In the genomic region with DNA sequence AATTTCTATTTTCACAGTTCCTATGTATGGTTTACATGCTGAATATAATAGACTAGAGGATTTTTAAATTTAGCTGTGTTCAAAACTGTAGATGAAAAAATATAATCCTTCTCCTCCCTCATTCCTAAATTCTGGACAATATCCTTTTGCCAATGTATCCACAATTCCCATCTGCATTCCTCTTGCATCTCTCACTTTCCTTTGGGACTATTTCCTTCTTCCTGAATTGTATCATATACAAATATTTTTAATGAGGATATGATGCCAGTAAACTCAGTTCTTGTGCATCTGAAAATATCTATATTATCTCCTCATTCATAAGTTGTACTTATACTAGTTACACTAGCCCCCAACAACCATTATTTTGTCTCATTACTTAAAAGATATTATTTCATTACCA, we compare ENCODE assay signal across 37 cellular contexts. TPM values are rescaled to one million over a fixed set of nuclear protein-coding genes. Genes with fewer than 3 reads are reported as not detected.
DNase-seq lines count a peak whose midpoint lies in the region; ATAC-seq, FAIRE-seq and TF ChIP-seq lines count a peak whose summit lies in the region.
"Had no signal": no experiment of that assay in that cellular context is flagged by ENCODE, and none has a peak within 500 bp of the region (broad histone marks: within the 10 kb centered on the region; RNA-seq: fewer than 3 reads in every experiment).

No MANE protein-coding gene starts in this region.

- no peaks in the 10 kb centered on the region for H3K9me3 Mint-ChIP-seq in effector memory CD8-positive, alpha-beta T cell
- peaks cover 16% of the 10 kb centered on the region for H3K9me3 Mint-ChIP-seq in mesothelial cell of epicardium
- H3K9me3 Mint-ChIP-seq in osteocyte (ENCODE audit: unreplicated experiment), result peaks cover 5% of the 10 kb centered on the region
- H3K9me3 Mint-ChIP-seq: activated naive CD4-positive, alpha-beta T cell treated with anti-CD3 and anti-CD28 coated beads, Interleukin-2, amount 10 ng/mL, durations not matched to agents 7 days and 5 days; activated T-helper 1 cell treated with anti-CD3 and anti-CD28 coated beads, Interleukin-12 subunit alpha, Interleukin-12 subunit beta, Interleukin-2, Interleukin-4 antibody, amounts not matched to agents 30 ng/mL and 10 ng/mL and 1 ng/mL, durations not matched to agents 14 hours and 24 hours and 36 hours; brain; memory B cell; T-helper 1 cell treated with Interleukin-12 subunit alpha and Interleukin-12 subunit beta and Interleukin-4 antibody, amounts not matched to agents 30 μg/mL and 1 μg/mL, for 36 hours had no signal

- no peak overlapping the region for H2BK15ac ChIP-seq in IMR-90 (ENCODE audit: low read depth, low read length)

- H3K9ac ChIP-seq in IMR-90 (ENCODE audit: low read depth, low read length), result no peak overlapping the region
- no peak overlapping the region for H3K9ac ChIP-seq in keratinocyte (ENCODE audit: control insufficient read depth, extremely low read depth, insufficient read depth, low read length)
- H3K9ac ChIP-seq: KMS-11, neural progenitor cell had no signal

- no peak overlapping the region for H2BK20ac ChIP-seq in IMR-90 (ENCODE audit: low read depth, low read length)

- H3K4me1 ChIP-seq in IMR-90 (ENCODE audit: control insufficient read depth, insufficient read depth, low read length) (no peaks in the 10 kb centered on the region), keratinocyte (ENCODE audit: control insufficient read depth, extremely low read depth, insufficient read depth, low read length) (peaks cover 15% of the 10 kb centered on the region)
- H3K4me1 ChIP-seq: neural progenitor cell, suprapubic skin, upper lobe of right lung had no signal

- no peak overlapping the region for H3K4me3 ChIP-seq in IMR-90 (ENCODE audit: insufficient read depth, low read depth, low read length)
- H3K4me3 ChIP-seq in keratinocyte (ENCODE audit: control insufficient read depth in 2 of 3, extremely low read depth in 1 of 3, insufficient read depth in 2 of 3, low read depth in 1 of 3, low read length in 3 of 3), result no peak overlapping the region
- H3K4me3 ChIP-seq: hepatocyte, neural progenitor cell, PC-9, suprapubic skin, upper lobe of right lung had no signal

- H3K27ac ChIP-seq in IMR-90 (ENCODE audit: insufficient read depth, low read length) (no peak overlapping the region), keratinocyte (ENCODE audit: control insufficient read depth, insufficient read depth, low read length) (no peak overlapping the region)
- H3K27ac ChIP-seq: C4-2B, hepatocyte, KMS-11, neural progenitor cell, PC-9, suprapubic skin, upper lobe of right lung had no signal

- no peak for TF ChIP-seq RAD21 in IMR-90 (IDR thresholded peaks at IDR 0.05; ENCODE audit: low read length)

- H4K20me1 ChIP-seq in IMR-90 (ENCODE audit: insufficient read depth, low read length) (no peaks in the 10 kb centered on the region), keratinocyte (ENCODE audit: control insufficient read depth, extremely low read depth, insufficient read depth, low read length) (no peaks in the 10 kb centered on the region)

- ATAC-seq in IMR-90 (ENCODE audit: low read depth), result no peak; the same call in 1 of the 2 replicates
- ATAC-seq in effector memory CD8-positive, alpha-beta T cell (replicated peaks), result no peak
- ATAC-seq: right cardiac atrium, SK-N-SH treated with all-trans-retinoic acid at 6 μM for 48 hours, upper lobe of right lung had no signal

- H3K4me3 Mint-ChIP-seq in effector memory CD8-positive, alpha-beta T cell, result no peak overlapping the region
- H3K4me3 Mint-ChIP-seq in mesothelial cell of epicardium (no peak overlapping the region), osteocyte (ENCODE audit: unreplicated experiment) (no peak overlapping the region)
- H3K4me3 Mint-ChIP-seq: activated naive CD4-positive, alpha-beta T cell treated with anti-CD3 and anti-CD28 coated beads, Interleukin-2, amount 10 ng/mL, durations not matched to agents 7 days and 5 days; activated T-helper 1 cell treated with anti-CD3 and anti-CD28 coated beads, Interleukin-12 subunit alpha, Interleukin-12 subunit beta, Interleukin-2, Interleukin-4 antibody, amounts not matched to agents 30 ng/mL and 10 ng/mL and 1 ng/mL, durations not matched to agents 14 hours and 24 hours and 36 hours; brain; memory B cell; neural progenitor cell; T-helper 1 cell treated with Interleukin-12 subunit alpha and Interleukin-12 subunit beta and Interleukin-4 antibody, amounts not matched to agents 30 μg/mL and 1 μg/mL, for 36 hours had no signal

- peaks cover 0 to 7% of the 10 kb centered on the region in 2 donors for H3K4me1 Mint-ChIP-seq in effector memory CD8-positive, alpha-beta T cell (ENCODE audit: low read depth in 2 of 2)
- H3K4me1 Mint-ChIP-seq in mesothelial cell of epicardium (no peaks in the 10 kb centered on the region), osteocyte (ENCODE audit: unreplicated experiment) (peaks cover 3% of the 10 kb centered on the region)
- H3K4me1 Mint-ChIP-seq: activated naive CD4-positive, alpha-beta T cell treated with anti-CD3 and anti-CD28 coated beads, Interleukin-2, amount 10 ng/mL, durations not matched to agents 7 days and 5 days; brain; memory B cell; neural progenitor cell had no signal

- no peaks in the 10 kb centered on the region for H3K79me1 ChIP-seq in IMR-90 (ENCODE audit: low read depth in 1 of 2, low read length in 2 of 2)

- intact Hi-C loops in IMR-90 (cut with micrococcal nuclease), result no loop called here

- peaks cover 3% of the 10 kb centered on the region for H3K9me1 ChIP-seq in IMR-90 (ENCODE audit: insufficient read depth, low read length)
- H3K9me1 ChIP-seq in keratinocyte (ENCODE audit: control insufficient read depth, extremely low read depth, insufficient read depth, low read length), result no peaks in the 10 kb centered on the region

- DNase-seq in EH (ENCODE audit: low read depth) (peak; percentile 66), IMR-90 (peak; percentile 9), keratinocyte (ENCODE audit: low read depth, low spot score) (no peak), mesothelial cell of epicardium (ENCODE audit: low spot score in 2 of 2, unreplicated experiment in 2 of 2) (no peak), osteocyte (ENCODE audit: extremely low spot score, unreplicated experiment) (no peak), HUDEP-2 (lab: John Stamatoyannopoulos, UW; ENCODE audit: unreplicated experiment in 76 of 76) (no peak), GF-D8 (lab: John Stamatoyannopoulos, UW) (no peak)
- no peak for DNase-seq in effector memory CD8-positive, alpha-beta T cell
- DNase-seq: activated CD4-positive, alpha-beta T cell treated with anti-CD3 and anti-CD28 coated beads, Interleukin-2, amount 50 U/mL, for 4 hours; activated CD4-positive, CD25-positive, alpha-beta regulatory T cell; activated CD8-positive, alpha-beta memory T cell treated with anti-CD3 and anti-CD28 coated beads, Interleukin-2, amount 50 U/mL, for 4 hours; activated naive CD4-positive, alpha-beta T cell treated with anti-CD3 and anti-CD28 coated beads, Interleukin-2, amount 10 ng/mL, durations not matched to agents 7 days and 5 days; DMS79 treated with DMSO at 0.1 percent for 48 hours; foreskin melanocyte; GOT3; NCI-H1436; NCI-H2081 treated with DMSO at 0.1 percent for 48 hours; NCI-H345; NCI-H69; PC-9; right cardiac atrium; Right ventricle myocardium superior; stimulated activated CD4-positive, alpha-beta T cell treated with anti-CD3 and anti-CD28 coated beads, Interleukin-1b, Interleukin-23, amount 100 ng/mL, for 48 hours; stimulated activated naive CD4-positive, alpha-beta T cell treated with Interleukin-2 at 50 U/mL for 16 hours; upper lobe of right lung had no signal

- CTCF ChIA-PET in IMR-90 (lab: Yijun Ruan, JAX), result no interaction called here

- no peak overlapping the region for H3K56ac ChIP-seq in IMR-90 (ENCODE audit: extremely low read depth, insufficient read depth, low read length)

- H3K36me3 ChIP-seq in IMR-90 (ENCODE audit: control insufficient read depth, insufficient read depth, low read length), result peaks cover 6% of the 10 kb centered on the region
- peaks cover 0 to 10% of the 10 kb centered on the region in 2 experiments for H3K36me3 ChIP-seq in keratinocyte (ENCODE audit: control insufficient read depth in 2 of 2, extremely low read depth in 1 of 2, insufficient read depth in 2 of 2, low read length in 2 of 2)
- H3K36me3 ChIP-seq: neural progenitor cell had no signal

- H2AK9ac ChIP-seq in IMR-90 (replicated peaks; ENCODE audit: low read depth, low read length, poor library complexity), result no peak overlapping the region

- H4K8ac ChIP-seq in IMR-90 (ENCODE audit: low read depth in 2 of 2, low read length in 2 of 2), result no peak overlapping the region

- no peaks in the 10 kb centered on the region for H3K27me3 Mint-ChIP-seq in effector memory CD8-positive, alpha-beta T cell
- H3K27me3 Mint-ChIP-seq in mesothelial cell of epicardium (ENCODE audit: low read depth), result no peaks in the 10 kb centered on the region
- H3K27me3 Mint-ChIP-seq in osteocyte (ENCODE audit: unreplicated experiment), result no peaks in the 10 kb centered on the region
- H3K27me3 Mint-ChIP-seq: activated naive CD4-positive, alpha-beta T cell treated with anti-CD3 and anti-CD28 coated beads, Interleukin-2, amount 10 ng/mL, durations not matched to agents 7 days and 5 days; brain; memory B cell had no signal

- no peak overlapping the region for H2BK5ac ChIP-seq in IMR-90 (ENCODE audit: low read depth, low read length, poor library complexity, severe bottlenecking)

- H3K36me3 Mint-ChIP-seq in effector memory CD8-positive, alpha-beta T cell (ENCODE audit: insufficient read depth), result peaks cover 28% of the 10 kb centered on the region
- peaks cover 17% of the 10 kb centered on the region for H3K36me3 Mint-ChIP-seq in mesothelial cell of epicardium
- H3K36me3 Mint-ChIP-seq in osteocyte (ENCODE audit: unreplicated experiment), result peaks cover 7% of the 10 kb centered on the region
- H3K36me3 Mint-ChIP-seq: brain, neural progenitor cell had no signal

- TF ChIP-seq POLR2A in IMR-90 (IDR thresholded peaks at IDR 0.05; ENCODE audit: low read depth, low read length), result no peak

- FAIRE-seq in keratinocyte (lab: Jason Lieb, UNC), result peak; percentile 26
- FAIRE-seq: HTR-8/SVneo, TTC549 had no signal

- no peaks in the 10 kb centered on the region for H3K79me2 ChIP-seq in keratinocyte (ENCODE audit: control insufficient read depth, insufficient read depth, low read length)
- H3K79me2 ChIP-seq: hepatocyte had no signal

- peak overlapping the region; percentile 7 to 47 for H3K27ac Mint-ChIP-seq in effector memory CD8-positive, alpha-beta T cell
- no peak overlapping the region for H3K27ac Mint-ChIP-seq in mesothelial cell of epicardium
- H3K27ac Mint-ChIP-seq in osteocyte (ENCODE audit: unreplicated experiment), result no peak overlapping the region
- H3K27ac Mint-ChIP-seq: activated naive CD4-positive, alpha-beta T cell treated with anti-CD3 and anti-CD28 coated beads, Interleukin-2, amount 10 ng/mL, durations not matched to agents 7 days and 5 days; activated T-helper 1 cell treated with anti-CD3 and anti-CD28 coated beads, Interleukin-12 subunit alpha, Interleukin-12 subunit beta, Interleukin-2, Interleukin-4 antibody, amounts not matched to agents 30 ng/mL and 10 ng/mL and 1 ng/mL, durations not matched to agents 14 hours and 24 hours and 36 hours; brain; memory B cell; neural progenitor cell; T-helper 1 cell treated with Interleukin-12 subunit alpha and Interleukin-12 subunit beta and Interleukin-4 antibody, amounts not matched to agents 30 μg/mL and 1 μg/mL, for 36 hours had no signal

- in situ Hi-C loops in IMR-90 (cut with MboI; ENCODE audit: low sequenced_read_pairs), result no loop called here

- TF ChIP-seq CTCF in IMR-90 (conservative IDR thresholded peaks at IDR 0.05; ENCODE audit: low read depth, low read length), result no peak
- TF ChIP-seq CTCF in keratinocyte (optimal IDR thresholded peaks at IDR 0.05 in 1 of 3, IDR thresholded peaks at IDR 0.05 in 1 of 3, conservative IDR thresholded peaks at IDR 0.05 in 1 of 3; ENCODE audit: extremely low read depth in 1 of 3, insufficient read depth in 2 of 3, low read length in 3 of 3), result no peak
- no peak for TF ChIP-seq CTCF in mesothelial cell of epicardium (IDR thresholded peaks at IDR 0.05; ENCODE audit: unreplicated experiment)
- TF ChIP-seq CTCF in osteocyte (IDR thresholded peaks at IDR 0.05), result no peak

- no peak overlapping the region for H4K91ac ChIP-seq in IMR-90 (ENCODE audit: insufficient read depth, low read depth, low read length)

- dilution Hi-C loops in IMR-90 (cut with HindIII; ENCODE audit: low sequenced_read_pairs, unreplicated experiment), result no loop called here
- dilution Hi-C loops in keratinocyte (cut with MboI; ENCODE audit: extremely low pct_ligation_motif_present, low sequenced_read_pairs), result no loop called here

- no TSS peak for BruUV-seq in IMR-90 (replicated peaks; lab: Mats Ljungman, UMichigan)

- no peak overlapping the region for H4K5ac ChIP-seq in IMR-90 (ENCODE audit: low read depth, low read length)

- no peak overlapping the region for H3K23ac ChIP-seq in IMR-90 (ENCODE audit: low read depth, low read length)

- no peak overlapping the region for H3K4ac ChIP-seq in IMR-90 (ENCODE audit: low read depth, low read length)

- H3K4me2 ChIP-seq in IMR-90 (ENCODE audit: low read depth, low read length) (no peak overlapping the region), keratinocyte (ENCODE audit: control insufficient read depth, extremely low read depth, insufficient read depth, low read depth, low read length) (no peak overlapping the region)
- H3K4me2 ChIP-seq: hepatocyte, KMS-11, neural progenitor cell, PC-9 had no signal

- no peaks in the 10 kb centered on the region for H3K27me3 ChIP-seq in IMR-90 (ENCODE audit: control insufficient read depth, insufficient read depth, low read length)
- no peaks in the 10 kb centered on the region for H3K27me3 ChIP-seq in keratinocyte (ENCODE audit: control insufficient read depth, extremely low read depth, insufficient read depth, low read length)
- H3K27me3 ChIP-seq: hepatocyte, neural progenitor cell, suprapubic skin, upper lobe of right lung had no signal

- POLR2A ChIA-PET in IMR-90 (lab: Charles Lee; ENCODE audit: unreplicated experiment), result no interaction called here

- H3K9me3 ChIP-seq in IMR-90 (ENCODE audit: control insufficient read depth, insufficient read depth, low read length) (no peaks in the 10 kb centered on the region), keratinocyte (ENCODE audit: control insufficient read depth, low read depth, low read length) (no peaks in the 10 kb centered on the region)
- H3K9me3 ChIP-seq: suprapubic skin, upper lobe of right lung had no signal

- no peak overlapping the region for H3K14ac ChIP-seq in IMR-90 (replicated peaks; ENCODE audit: low read depth, low read length)

- H2AFZ ChIP-seq in IMR-90 (replicated peaks; ENCODE audit: low read length, poor library complexity) (no peak overlapping the region), keratinocyte (ENCODE audit: control insufficient read depth, low read length) (no peak overlapping the region)
- H2AFZ ChIP-seq: hepatocyte, neural progenitor cell, PC-9 had no signal

- H2AK5ac ChIP-seq in IMR-90 (ENCODE audit: low read depth, low read length), result no peak overlapping the region

- H3K18ac ChIP-seq in IMR-90 (ENCODE audit: low read depth, low read length), result no peak overlapping the region

- no peak overlapping the region for H2BK120ac ChIP-seq in IMR-90 (ENCODE audit: low read depth, low read length)

RNA-seq across cellular contexts. Expression of gene DDX60L, which starts 46.7 kb away (rescaled TPM):
- total RNA-seq in IMR-90 (2012; rRNA removed) (9.5 and 11.9 TPM in 2 replicates), mesothelial cell of epicardium (11.4 to 12.0 TPM (median 11.7 TPM) in 3 replicates), osteocyte (7.1 and 7.6 TPM in 2 replicates)
- polyA plus RNA-seq in IMR-90 (2012; rRNA removed) (4.3 and 6.4 TPM in 2 replicates), keratinocyte (20.9 to 33.6 TPM (median 23.2 TPM) in 3 replicates)
- polyA plus RNA-seq in IMR-90 (2012; cell fraction: cytosol; rRNA removed), result 1.1 and 2.7 TPM in 2 replicates
- 2.2 and 26.7 TPM in 2 replicates for polyA plus RNA-seq in IMR-90 (2012; cell fraction: nucleus; rRNA removed; ENCODE audit: low replicate concordance)
- 3.1 TPM for polyA plus RNA-seq in keratinocyte (2011; ENCODE audit: low read depth)
- 7.2 and 18.2 TPM in 2 replicates for polyA plus RNA-seq in keratinocyte (2011; cell fraction: cytosol; rRNA removed)
- polyA plus RNA-seq in keratinocyte (2011; cell fraction: nucleus; rRNA removed), result 37.2 and 49.9 TPM in 2 replicates
- polyA plus RNA-seq in keratinocyte (2012; ENCODE audit: low replicate concordance), result 2.8 and 19.9 TPM in 2 replicates
- 12.6 to 43.9 TPM (median 28.2 TPM) in 3 replicates for polyA minus RNA-seq in keratinocyte
- 14.4 TPM for polyA minus RNA-seq in keratinocyte (2011; cell fraction: cytosol; rRNA and poly(A)+ RNA removed)
- 66.7 and 96.2 TPM in 2 replicates for polyA minus RNA-seq in keratinocyte (2011; cell fraction: nucleus; rRNA and poly(A)+ RNA removed)

Comparison
In these comparisons a context has a peak if more than half of its experiments do, and no peak if none do; other contexts are left out.
1. DNase-seq: peak in EH (single experiment) and IMR-90 (single experiment); none in effector memory CD8-positive, alpha-beta T cell (0 of 3), keratinocyte (single experiment), mesothelial cell of epicardium (0 of 2), osteocyte (single experiment), HUDEP-2 (0 of 76) and GF-D8 (single experiment).
2. H3K27ac Mint-ChIP-seq: peak in effector memory CD8-positive, alpha-beta T cell (2 of 2); none in mesothelial cell of epicardium (single experiment) and osteocyte (single experiment).